In genomic region chr18:13614701-13615288, GRCh38 we compare ENCODE assay signal across 9 cellular contexts.
DNase-seq lines count a peak whose midpoint lies in the region; ATAC-seq, FAIRE-seq and TF ChIP-seq lines count a peak whose summit lies in the region.
"Had no signal": no experiment of that assay in that cellular context is flagged by ENCODE, and none has a peak within 500 bp of the region (broad histone marks: within the 10 kb centered on the region; RNA-seq: fewer than 3 reads in every experiment).

No MANE protein-coding gene starts in this region.

- peaks cover 15% of the 10 kb centered on the region for H3K4me1 ChIP-seq in astrocyte (ENCODE audit: insufficient read depth, low read length)

- H2AFZ ChIP-seq in astrocyte (ENCODE audit: low read depth, low read length) = no peak overlapping the region

- CTCF ChIA-PET in CD4-positive, alpha-beta T cell (lab: Charles Lee) = interaction anchor here (1.0 to 3.0 kb wide), 2 partner anchors 18 to 57 kb away, joined by 3 to 11 read pairs; no protein-coding TSS in a partner anchor

- intact Hi-C loops in CD4-positive, alpha-beta T cell (cut with DNase I, micrococcal nuclease) = loop anchor here in 1 of 2 experiments (5.0 to 10.0 kb wide), 5 partner anchors 37 to 237 kb away; no protein-coding TSS in a partner anchor

- H3K36me3 Mint-ChIP-seq in CD4-positive, alpha-beta T cell (ENCODE audit: low read depth) = no peaks in the 10 kb centered on the region
- H3K36me3 Mint-ChIP-seq in astrocyte (ENCODE audit: low read depth, unreplicated experiment) (peaks cover 7% of the 10 kb centered on the region), osteocyte (ENCODE audit: unreplicated experiment) (no peaks in the 10 kb centered on the region)

- TF ChIP-seq CTCF in CD4-positive, alpha-beta T cell (IDR thresholded peaks at IDR 0.05) = no peak
- TF ChIP-seq CTCF in astrocyte (IDR thresholded peaks at IDR 0.05; ENCODE audit: insufficient read depth, low read depth, low read length) (no peak), osteocyte (IDR thresholded peaks at IDR 0.05) (no peak)

- H3K36me3 ChIP-seq in astrocyte (ENCODE audit: insufficient read depth, low read length) = no peaks in the 10 kb centered on the region

- DNase-seq in CD4-positive, alpha-beta T cell = peak in 5 of 10 experiments; percentile 9 to 50 (median 37)
- DNase-seq in NOMO-1 treated with DMSO at 0.1 percent for 48 hours (lab: John Stamatoyannopoulos, UW; ENCODE audit: unreplicated experiment) (peak; percentile 45), astrocyte (ENCODE audit: low read depth) (no peak), osteocyte (ENCODE audit: extremely low spot score, unreplicated experiment) (peak; percentile 73), COLO668 (lab: John Stamatoyannopoulos, UW; ENCODE audit: unreplicated experiment) (no peak), SK-N-DZ (ENCODE audit: low spot score) (no peak), NCI-H510A (lab: John Stamatoyannopoulos, UW) (no peak), NCI-H1417 (lab: John Stamatoyannopoulos, UW) (no peak)
- DNase-seq: hippocampal formation had no signal

- H3K27me3 ChIP-seq in CD4-positive, alpha-beta T cell (ENCODE audit: control insufficient read depth, insufficient read depth, low read length) = no peaks in the 10 kb centered on the region
- peaks cover 15% of the 10 kb centered on the region for H3K27me3 ChIP-seq in astrocyte (ENCODE audit: insufficient read depth, low read length)

- no peaks in the 10 kb centered on the region for H3K79me2 ChIP-seq in astrocyte (ENCODE audit: insufficient read depth, low read length)

- POLR2A ChIA-PET in CD4-positive, alpha-beta T cell (lab: Charles Lee) = interaction anchor here (1.2 kb wide), 1 partner anchor 102 kb away, joined by 3 read pairs; no protein-coding TSS in a partner anchor

- no peaks in the 10 kb centered on the region for H3K9me3 Mint-ChIP-seq in CD4-positive, alpha-beta T cell
- H3K9me3 Mint-ChIP-seq in astrocyte (ENCODE audit: unreplicated experiment) (no peaks in the 10 kb centered on the region), osteocyte (ENCODE audit: unreplicated experiment) (no peaks in the 10 kb centered on the region)

- peak overlapping the region; percentile 77 for H3K4me3 Mint-ChIP-seq in CD4-positive, alpha-beta T cell
- H3K4me3 Mint-ChIP-seq in astrocyte (ENCODE audit: unreplicated experiment) (no peak overlapping the region), osteocyte (ENCODE audit: unreplicated experiment) (no peak overlapping the region)

- H3K27ac ChIP-seq in CD4-positive, alpha-beta T cell (ENCODE audit: low read depth, low read length) = no peak overlapping the region
- H3K27ac ChIP-seq in astrocyte (ENCODE audit: low read depth, low read length) = no peak overlapping the region

- peaks cover 7% of the 10 kb centered on the region for H4K20me1 ChIP-seq in astrocyte (ENCODE audit: insufficient read depth, low read length)

- no peak overlapping the region for H3K4me2 ChIP-seq in astrocyte (ENCODE audit: low read length)

- no peak overlapping the region for H3K9ac ChIP-seq in astrocyte (ENCODE audit: low read length)

- H3K9me3 ChIP-seq in CD4-positive, alpha-beta T cell (ENCODE audit: control insufficient read depth, low read length) = no peaks in the 10 kb centered on the region
- H3K9me3 ChIP-seq in astrocyte (ENCODE audit: insufficient read depth, low read depth, low read length) = no peaks in the 10 kb centered on the region

- H3K27me3 Mint-ChIP-seq in CD4-positive, alpha-beta T cell = no peaks in the 10 kb centered on the region
- peaks cover 12% of the 10 kb centered on the region for H3K27me3 Mint-ChIP-seq in astrocyte (ENCODE audit: low read depth, unreplicated experiment)
- H3K27me3 Mint-ChIP-seq in osteocyte (ENCODE audit: unreplicated experiment) = peaks cover 32% of the 10 kb centered on the region

- peak overlapping the region; percentile 90 for H3K27ac Mint-ChIP-seq in CD4-positive, alpha-beta T cell
- peak overlapping the region; percentile 83 for H3K27ac Mint-ChIP-seq in astrocyte (ENCODE audit: unreplicated experiment)
- H3K27ac Mint-ChIP-seq in osteocyte (ENCODE audit: unreplicated experiment) = no peak overlapping the region

- H3K4me1 Mint-ChIP-seq in CD4-positive, alpha-beta T cell (ENCODE audit: low read depth) = peaks cover 74% of the 10 kb centered on the region
- H3K4me1 Mint-ChIP-seq in astrocyte (ENCODE audit: low read depth, unreplicated experiment) (peaks cover 43% of the 10 kb centered on the region), osteocyte (ENCODE audit: unreplicated experiment) (peaks cover 28% of the 10 kb centered on the region)

- peak; percentile 28 for ATAC-seq in CD4-positive, alpha-beta T cell (ENCODE audit: poor library complexity)

- no peak overlapping the region for H3K4me3 ChIP-seq in astrocyte (ENCODE audit: insufficient read depth, low read depth, low read length)

- no peak for FAIRE-seq in astrocyte (lab: Jason Lieb, UNC)

Comparison
In these comparisons a context has a peak if more than half of its experiments do, and no peak if none do; other contexts are left out.
1. DNase-seq: peak in NOMO-1 treated with DMSO at 0.1 percent for 48 hours (single experiment) and osteocyte (single experiment); none in astrocyte (single experiment), COLO668 (single experiment), SK-N-DZ (single experiment), NCI-H510A (single experiment) and NCI-H1417 (0 of 3).